15 cellular contexts compared by ENCODE assay signal in genomic region chr3:107028086-107028485, GRCh38.
DNase-seq lines count a peak whose midpoint lies in the region; ATAC-seq lines count a peak whose summit lies in the region.
"Had no signal": no experiment of that assay in that cellular context is flagged by ENCODE, and none has a peak within 500 bp of the region (broad histone marks: within the 10 kb centered on the region; RNA-seq: fewer than 3 reads in every experiment).

No MANE protein-coding gene starts in this region.

- H2AFZ ChIP-seq in GM23248, result no peak overlapping the region

- in situ Hi-C loops in GM23248 (cut with MboI), result no loop called here

- H3K27ac ChIP-seq in cingulate gyrus (ENCODE audit: low read depth, low read length) (peak overlapping the region; percentile 87), GM23248 (no peak overlapping the region)
- H3K27ac ChIP-seq: 22Rv1, BLaER1 had no signal

- H3K9me2 ChIP-seq in GM23248 (ENCODE audit: insufficient read depth), result no peaks in the 10 kb centered on the region

- no peak overlapping the region for H3K4me2 ChIP-seq in GM23248 (ENCODE audit: unreplicated experiment)
- H3K4me2 ChIP-seq: BLaER1 had no signal

- H3K36me3 ChIP-seq in H7 (replicated peaks; ENCODE audit: control insufficient read depth, insufficient read depth, low read length) (no peaks in the 10 kb centered on the region), GM23248 (ENCODE audit: low read depth) (no peaks in the 10 kb centered on the region)
- H3K36me3 ChIP-seq: BLaER1, HAP-1 had no signal

- H3K79me2 ChIP-seq in GM23248 (ENCODE audit: insufficient read depth), result no peaks in the 10 kb centered on the region

- 0 out of 2 replicates have a peak, but pooled peaks cover 6% of the 10 kb centered on the region for H3F3A ChIP-seq in GM23248 (ENCODE audit: insufficient read depth)

- H3K9ac ChIP-seq in GM23248, result no peak overlapping the region
- H3K9ac ChIP-seq: BLaER1 had no signal

- H3K27me3 ChIP-seq in H7 (ENCODE audit: control insufficient read depth, insufficient read depth, low read length) (no peaks in the 10 kb centered on the region), GM23248 (replicated peaks; ENCODE audit: insufficient read depth) (no peaks in the 10 kb centered on the region)
- H3K27me3 ChIP-seq: BLaER1 had no signal

- H3K4me3 ChIP-seq in H7 (ENCODE audit: insufficient read depth, low read depth, low read length), result no peak overlapping the region
- no peak overlapping the region for H3K4me3 ChIP-seq in GM23248
- H3K4me3 ChIP-seq: BLaER1, HAP-1 had no signal

- H3K9me3 ChIP-seq in GM23248 (ENCODE audit: low read depth), result no peaks in the 10 kb centered on the region
- H3K9me3 ChIP-seq: BLaER1, Caco-2, HAP-1 had no signal

- 47 to 52% methylated on average over 1 of the region's 1 CpG for WGBS in GM23248 (ENCODE audit: low coverage in 1 of 2, low lambda C conversion rate in 2 of 2, missing lambda C conversion rate in 2 of 2), 2 experiments

- peak; percentile 68 for DNase-seq in Ammon's horn (ENCODE audit: low spot score)
- peak; percentile 52 for DNase-seq in inferior parietal cortex (ENCODE audit: extremely low spot score)
- peak; percentile 67 for DNase-seq in putamen (ENCODE audit: low spot score)
- no peak for DNase-seq in dedifferentiated amniotic fluid mesenchymal stem cell (ENCODE audit: extremely low spot score)
- DNase-seq in H7, result no peak
- DNase-seq in GM23248, result no peak
- DNase-seq: Caco-2; CD8-positive, alpha-beta memory T cell; DND-41; GDM1 had no signal

- peaks cover 17% of the 10 kb centered on the region; the same call in 1 of the 2 replicates for H3K4me1 ChIP-seq in GM23248 (ENCODE audit: insufficient read depth)
- H3K4me1 ChIP-seq: BLaER1, HAP-1 had no signal

- no peaks in the 10 kb centered on the region for H4K20me1 ChIP-seq in GM23248 (ENCODE audit: insufficient read depth)
- H4K20me1 ChIP-seq: BLaER1 had no signal

- ATAC-seq in GM21360 (IDR thresholded peaks at IDR 0.05; ENCODE audit: unreplicated experiment), result no peak

Comparison
In these comparisons a context has a peak if more than half of its experiments do, and no peak if none do; other contexts are left out.
1. DNase-seq: peak in Ammon's horn (single experiment), inferior parietal cortex (single experiment) and putamen (single experiment); none in dedifferentiated amniotic fluid mesenchymal stem cell (single experiment), H7 (single experiment) and GM23248 (single experiment).